In genomic region chr16:2512920-2513404, GRCh38 we compare ENCODE assay signal across 8 cellular contexts. TPM values are rescaled to one million over a fixed set of nuclear protein-coding genes. Genes with fewer than 3 reads are reported as not detected.
DNase-seq lines count a peak whose midpoint lies in the region; ATAC-seq and TF ChIP-seq lines count a peak whose summit lies in the region.

No MANE protein-coding gene starts in this region.

- peaks cover 2% of the 10 kb centered on the region for H3K27me3 Mint-ChIP-seq in IgD-negative memory B cell

- H3K27ac Mint-ChIP-seq in IgD-negative memory B cell, result peak overlapping the region; percentile 95 to 100 (median 97)

- H3K36me3 ChIP-seq in GM06990 (ENCODE audit: control insufficient read depth, insufficient read depth, low read length) (peaks cover 7% of the 10 kb centered on the region), adrenal gland (replicated peaks in 1 of 2) (no peaks in the 10 kb centered on the region), tibial artery (peaks cover 0 to 5% (median 0%) of the 10 kb centered on the region in 3 donors)

- peak; percentile 11 for TF ChIP-seq CTCF in GM06990 (IDR thresholded peaks at IDR 0.05; ENCODE audit: insufficient read depth, low read length, poor library complexity, severe bottlenecking)
- TF ChIP-seq CTCF in adrenal gland (IDR thresholded peaks at IDR 0.05), result peak in 1 of 6 experiments; percentile 4
- no peak for TF ChIP-seq CTCF in tibial artery (IDR thresholded peaks at IDR 0.05)

- H3K27me3 ChIP-seq in GM06990 (replicated peaks; ENCODE audit: control insufficient read depth, insufficient read depth, low read length) (no peaks in the 10 kb centered on the region), adrenal gland (no peaks in the 10 kb centered on the region), tibial artery (no peaks in the 10 kb centered on the region)

- peaks cover 30 to 47% of the 10 kb centered on the region in 2 donors for H3K4me1 ChIP-seq in adrenal gland (replicated peaks in 1 of 2)
- peaks cover 0 to 51% (median 48%) of the 10 kb centered on the region in 4 donors for H3K4me1 ChIP-seq in tibial artery

- intact Hi-C loops in adrenal gland (cut with DNase I), result no loop called here
- intact Hi-C loops in left colon (cut with DNase I, micrococcal nuclease), result no loop called here
- intact Hi-C loops in tibial artery (cut with DNase I; ENCODE audit: low total_unique reads), result no loop called here

- peak overlapping the region; percentile 39 for H3K4me3 ChIP-seq in GM06990 (replicated peaks; ENCODE audit: low read depth, low read length)
- H3K4me3 ChIP-seq in adrenal gland, result peak overlapping the region in 2 of 4 donors; percentile 88 to 97
- H3K4me3 ChIP-seq in tibial artery, result peak overlapping the region; percentile 89 to 99

- H3K36me3 Mint-ChIP-seq in IgD-negative memory B cell, result peaks cover 5% of the 10 kb centered on the region

- H3K27ac ChIP-seq in adrenal gland (peak overlapping the region; percentile 9 to 100 (median 99)), tibial artery (peak overlapping the region; percentile 99)

- peak; percentile 59 for DNase-seq in GM06990 (ENCODE audit: extremely low read depth, insufficient read length)
- peak in 4 of 7 donors; percentile 53 to 75 (median 58) for DNase-seq in adrenal gland
- peak; percentile 40 to 47 for DNase-seq in left colon
- no peak for DNase-seq in tibial artery
- DNase-seq in SIG-M5 (lab: John Stamatoyannopoulos, UW), result no peak
- DNase-seq in GDM1 (lab: John Stamatoyannopoulos, UW), result no peak

- H3K9me3 Mint-ChIP-seq in IgD-negative memory B cell, result no peaks in the 10 kb centered on the region

- peak overlapping the region; percentile 87 to 97 (median 92) for H3K4me3 Mint-ChIP-seq in IgD-negative memory B cell

- no peak for TF ChIP-seq POLR2A in adrenal gland (IDR thresholded peaks at IDR 0.05)

- peaks cover 53 to 59% (median 55%) of the 10 kb centered on the region in 3 donors for H3K4me1 Mint-ChIP-seq in IgD-negative memory B cell

- no peaks in the 10 kb centered on the region for H3K9me3 ChIP-seq in adrenal gland (replicated peaks in 1 of 3)
- H3K9me3 ChIP-seq in tibial artery, result no peaks in the 10 kb centered on the region

- ATAC-seq in left colon, result no peak
- ATAC-seq in activated CD4-positive, CD25-positive, alpha-beta regulatory T cell treated with anti-CD3 and anti-CD28 coated beads, Interleukin-2, amount 50 U/mL, for 24 hours, result no peak

- WGBS in adrenal gland, 4 donors, result 21 to 34% (median 24%) methylated on average over 7 to 15 of the region's 15 CpGs

RNA-seq across cellular contexts. Expression of gene ATP6V0C, which starts 0.8 kb away (rescaled TPM):
- 105 TPM for polyA plus RNA-seq in IgD-negative memory B cell
- 100 to 1,000 TPM in 4 of 8 donors, 10 to 100 TPM in 4; 46.9 to 318 (median 169) TPM for total RNA-seq in adrenal gland
- polyA plus RNA-seq in adrenal gland, result 100 to 1,000 TPM in 2 of 3 donors, 10 to 100 TPM in 1; 64.4 to 236 (median 172) TPM
- 100 to 1,000 TPM; 218 to 230 TPM for total RNA-seq in left colon

RNA-seq across cellular contexts. Expression of gene AMDHD2, which starts 7.2 kb away (rescaled TPM):
- 22.2 TPM for polyA plus RNA-seq in IgD-negative memory B cell
- 100 to 1,000 TPM in 1 of 8 donors, 10 to 100 TPM in 7; 21.9 to 131 (median 68.7) TPM for total RNA-seq in adrenal gland
- polyA plus RNA-seq in adrenal gland, result 100 to 1,000 TPM in 1 of 3 donors, 10 to 100 TPM in 1, 1 to 10 TPM in 1; 3.1 to 131 (median 54.6) TPM
- 10 to 100 TPM; 31.5 to 31.7 TPM for total RNA-seq in left colon

RNA-seq across cellular contexts. Expression of gene CEMP1, which starts 18.2 kb away (rescaled TPM):
- polyA plus RNA-seq in IgD-negative memory B cell (6.2 TPM), adrenal gland (1 to 10 TPM in 2 of 3 donors, not detected in 1; 1.3 to 1.4 TPM)
- total RNA-seq in adrenal gland (not detected), left colon (under 1 TPM; 0.70 TPM)

RNA-seq across cellular contexts. Expression of gene PDPK1, which starts 24.9 kb away (rescaled TPM):
- polyA plus RNA-seq in IgD-negative memory B cell, result 45.1 TPM
- 10 to 100 TPM; 39.2 to 68.0 (median 45.4) TPM for total RNA-seq in adrenal gland
- 10 to 100 TPM; 28.9 to 69.7 (median 31.0) TPM for polyA plus RNA-seq in adrenal gland
- 10 to 100 TPM; 71.1 to 77.4 TPM for total RNA-seq in left colon

RNA-seq across cellular contexts. Expression of gene TBC1D24, which starts 38.0 kb away (rescaled TPM):
- polyA plus RNA-seq in IgD-negative memory B cell, result 3.3 TPM
- total RNA-seq in adrenal gland, result 10 to 100 TPM; 12.7 to 18.5 (median 14.7) TPM
- 10 to 100 TPM in 1 of 3 donors, 1 to 10 TPM in 2; 3.9 to 13.8 (median 4.7) TPM for polyA plus RNA-seq in adrenal gland
- total RNA-seq in left colon, result 10 to 100 TPM in 1 of 2 donors, 1 to 10 TPM in 1; 8.9 to 11.1 TPM

Comparison
In these comparisons a context has a peak if more than half of its experiments do, and no peak if none do; other contexts are left out.
1. DNase-seq: peak in GM06990 (single experiment), adrenal gland (4 of 7) and left colon (2 of 2); none in tibial artery (0 of 2), SIG-M5 (single experiment) and GDM1 (single experiment).